Comparison of ENCODE assay signal across 8 cellular contexts in genomic region chr9:128412120-128412790, GRCh38. TPM values are rescaled to one million over a fixed set of nuclear protein-coding genes. Genes with fewer than 3 reads are reported as not detected.
DNase-seq lines count a peak whose midpoint lies in the region; ATAC-seq lines count a peak whose summit lies in the region.

No MANE protein-coding gene starts in this region.

- H3K9me2 ChIP-seq in Karpas-422 (replicated peaks; ENCODE audit: insufficient read depth, low read length), result no peaks in the 10 kb centered on the region

- DNase-seq in COR-L47 (lab: John Stamatoyannopoulos, UW), result peak; percentile 73
- DNase-seq in Karpas-422, result peak; percentile 93
- peak; percentile 84 for DNase-seq in SK-N-DZ (ENCODE audit: low spot score)
- peak in 54 of 58 donors; percentile 31 to 91 (median 78) for DNase-seq in anterior cingulate cortex (lab: John Stamatoyannopoulos, UW)
- DNase-seq in iPS-NIHi11 (ENCODE audit: low spot score), result peak; percentile 80
- DNase-seq in stimulated activated CD4-positive, alpha-beta T cell treated with anti-CD3 and anti-CD28 coated beads, Interleukin-2, amount 100 ng/mL, for 24 hours, result peak; percentile 56 to 67
- DNase-seq in NCI-H1048 (lab: John Stamatoyannopoulos, UW), result no peak

- no peak overlapping the region for H2AFZ ChIP-seq in Karpas-422 (ENCODE audit: low read length)

- H3K4me3 ChIP-seq in Karpas-422 (ENCODE audit: low read length), result no peak overlapping the region

- no peaks in the 10 kb centered on the region for H3K79me2 ChIP-seq in Karpas-422 (ENCODE audit: low read length)

- no peak overlapping the region for H3K4me2 ChIP-seq in Karpas-422 (ENCODE audit: low read depth, low read length, poor library complexity, severe bottlenecking)

- H3K27me3 ChIP-seq in Karpas-422 (ENCODE audit: low read length), result no peaks in the 10 kb centered on the region

- H3K9me3 ChIP-seq in Karpas-422 (ENCODE audit: low read length), result no peaks in the 10 kb centered on the region

- H3K9ac ChIP-seq in Karpas-422 (ENCODE audit: low read length), result no peak overlapping the region

- H3K27ac ChIP-seq in Karpas-422 (ENCODE audit: low read length), result no peak overlapping the region

- no peaks in the 10 kb centered on the region for H3K36me3 ChIP-seq in Karpas-422 (ENCODE audit: insufficient read depth, low read length)

- H3K4me1 ChIP-seq in Karpas-422 (ENCODE audit: low read length), result peaks cover 14% of the 10 kb centered on the region

- no peaks in the 10 kb centered on the region for H4K20me1 ChIP-seq in Karpas-422 (ENCODE audit: insufficient read depth, low read depth, low read length)

- no peak for ATAC-seq in GM19463 (IDR thresholded peaks at IDR 0.05; ENCODE audit: unreplicated experiment)

RNA-seq across cellular contexts. Expression of gene CERCAM, which starts 8.4 kb away (rescaled TPM):
- 12.2 and 19.8 TPM in 2 replicates for total RNA-seq in Karpas-422 (2014; rRNA removed; shearing (Covaris generic); ENCODE audit: low replicate concordance)
- polyA plus RNA-seq in SK-N-DZ (2014; cell fraction: cytosol; rRNA removed), result 17.3 and 17.5 TPM in 2 replicates
- polyA plus RNA-seq in SK-N-DZ (2014; cell fraction: nucleus; rRNA removed), result 25.4 and 37.9 TPM in 2 replicates

RNA-seq across cellular contexts. Expression of gene URM1, which starts 41.1 kb away (rescaled TPM):
- 22.7 and 33.4 TPM in 2 replicates for total RNA-seq in Karpas-422 (2014; rRNA removed; shearing (Covaris generic); ENCODE audit: low replicate concordance)
- polyA plus RNA-seq in SK-N-DZ (2014; cell fraction: cytosol; rRNA removed), result 62.2 and 79.0 TPM in 2 replicates
- 53.9 and 93.5 TPM in 2 replicates for polyA plus RNA-seq in SK-N-DZ (2014; cell fraction: nucleus; rRNA removed)

RNA-seq across cellular contexts. Expression of gene ODF2, which starts 43.6 kb away (rescaled TPM):
- 37.8 and 69.5 TPM in 2 replicates for total RNA-seq in Karpas-422 (2014; rRNA removed; shearing (Covaris generic); ENCODE audit: low replicate concordance)
- 41.0 and 44.2 TPM in 2 replicates for polyA plus RNA-seq in SK-N-DZ (2014; cell fraction: cytosol; rRNA removed)
- 129 and 152 TPM in 2 replicates for polyA plus RNA-seq in SK-N-DZ (2014; cell fraction: nucleus; rRNA removed)
